Comparison of ENCODE assay signal across 29 cellular contexts in genomic region chr11:42521994-42522393, GRCh38.
A peak's percentile ranks its signal among the peaks of the same experiment; 100 is the strongest.
DNase-seq lines count a peak whose midpoint lies in the region; ATAC-seq and TF ChIP-seq lines count a peak whose summit lies in the region.
"Had no signal": no experiment of that assay in that cellular context is flagged by ENCODE, and none has a peak within 500 bp of the region (broad histone marks: within the 10 kb centered on the region; RNA-seq: fewer than 3 reads in every experiment).

No MANE protein-coding gene starts in this region.

- H3K27ac Mint-ChIP-seq in neural progenitor cell, result peak overlapping the region; percentile 90
- H3K27ac Mint-ChIP-seq: activated CD8-positive, alpha-beta memory T cell treated with anti-CD3 and anti-CD28 coated beads, Interleukin-2, amount 10 ng/mL, durations not matched to agents 7 days and 5 days; endodermal cell; naive thymus-derived CD8-positive, alpha-beta T cell; stimulated activated effector memory CD8-positive, alpha-beta T cell treated with anti-CD3 and anti-CD28 coated beads, Interleukin-12 subunit alpha, Interleukin-12 subunit beta, amount 100 ng/mL, for 72 hours had no signal

- in situ Hi-C loops in GM23248 (cut with MboI), result no loop called here

- BruUV-seq in PC-3 (replicated peaks; lab: Mats Ljungman, UMichigan), result no TSS peak

- intact Hi-C loops in PC-3 (cut with micrococcal nuclease) (loop anchor here (10.0 kb wide), 1 partner anchor 1057 kb away; no protein-coding TSS in a partner anchor), sciatic nerve (cut with DNase I) (no loop called here)

- H3K4me2 ChIP-seq in GM23248 (ENCODE audit: unreplicated experiment) (no peak overlapping the region), PC-3 (ENCODE audit: low read length) (0 out of 2 replicates have a peak overlapping the region, but pooled peaks have one; percentile 15), neural progenitor cell (no peak overlapping the region)

- 26 to 31% methylated on average over 4 of the region's 4 CpGs for WGBS in GM23248 (ENCODE audit: low coverage in 1 of 2, low lambda C conversion rate in 2 of 2, missing lambda C conversion rate in 2 of 2), 2 experiments

- H3K27me3 ChIP-seq in GM23248 (replicated peaks; ENCODE audit: insufficient read depth) (no peaks in the 10 kb centered on the region), PC-3 (ENCODE audit: low read length) (no peaks in the 10 kb centered on the region), neural progenitor cell (no peaks in the 10 kb centered on the region)
- H3K27me3 ChIP-seq: ascending aorta, SJCRH30, transverse colon had no signal

- H3K4me3 Mint-ChIP-seq in neural progenitor cell, result no peak overlapping the region
- H3K4me3 Mint-ChIP-seq: activated CD8-positive, alpha-beta memory T cell treated with anti-CD3 and anti-CD28 coated beads, Interleukin-2, amount 10 ng/mL, durations not matched to agents 7 days and 5 days; activated T-cell treated with anti-CD3 and anti-CD28 coated beads, Interleukin-2, amount 50 U/mL, for 4 hours; endodermal cell; naive thymus-derived CD8-positive, alpha-beta T cell; stimulated activated effector memory CD8-positive, alpha-beta T cell treated with anti-CD3 and anti-CD28 coated beads, Interleukin-12 subunit alpha, Interleukin-12 subunit beta, amount 100 ng/mL, for 72 hours had no signal

- H3K9me3 Mint-ChIP-seq in neural progenitor cell, result peaks cover 19% of the 10 kb centered on the region
- H3K9me3 Mint-ChIP-seq: activated T-cell treated with anti-CD3 and anti-CD28 coated beads, Interleukin-2, amount 50 U/mL, for 4 hours had no signal

- H3K9me2 ChIP-seq in GM23248 (ENCODE audit: insufficient read depth) (no peaks in the 10 kb centered on the region), PC-3 (replicated peaks; ENCODE audit: low read length) (no peaks in the 10 kb centered on the region)

- H3K79me2 ChIP-seq in GM23248 (ENCODE audit: insufficient read depth) (no peaks in the 10 kb centered on the region), PC-3 (ENCODE audit: low read length) (no peaks in the 10 kb centered on the region), neural progenitor cell (ENCODE audit: low read depth) (no peaks in the 10 kb centered on the region)

- no peak overlapping the region for H3K4me3 ChIP-seq in GM23248
- no peak overlapping the region for H3K4me3 ChIP-seq in PC-3 (ENCODE audit: low read length)
- H3K4me3 ChIP-seq in fibroblast of mammary gland (ENCODE audit: control insufficient read depth, low read depth, low read length), result no peak overlapping the region
- no peak overlapping the region for H3K4me3 ChIP-seq in neural progenitor cell
- H3K4me3 ChIP-seq: ascending aorta, heart left ventricle, psoas muscle, SJCRH30, transverse colon had no signal

- peaks cover 38% of the 10 kb centered on the region for H3K4me1 Mint-ChIP-seq in neural progenitor cell
- H3K4me1 Mint-ChIP-seq: activated CD8-positive, alpha-beta memory T cell treated with anti-CD3 and anti-CD28 coated beads, Interleukin-2, amount 10 ng/mL, durations not matched to agents 7 days and 5 days; naive thymus-derived CD8-positive, alpha-beta T cell; stimulated activated effector memory CD8-positive, alpha-beta T cell treated with anti-CD3 and anti-CD28 coated beads, Interleukin-12 subunit alpha, Interleukin-12 subunit beta, amount 100 ng/mL, for 72 hours had no signal

- H3K4me1 ChIP-seq in GM23248 (ENCODE audit: insufficient read depth) (no peaks in the 10 kb centered on the region), PC-3 (ENCODE audit: insufficient read depth, low read length) (peaks cover 11% of the 10 kb centered on the region), neural progenitor cell (peaks cover 22% of the 10 kb centered on the region)
- H3K4me1 ChIP-seq: ascending aorta, heart left ventricle, psoas muscle, SJCRH30, transverse colon had no signal

- H3F3A ChIP-seq in GM23248 (ENCODE audit: insufficient read depth) (no peaks in the 10 kb centered on the region), PC-3 (ENCODE audit: low read length, unreplicated experiment) (no peaks in the 10 kb centered on the region), neural progenitor cell (ENCODE audit: low read depth) (peaks cover 13% of the 10 kb centered on the region)

- CTCF ChIA-PET in PC-3 (lab: Charles Lee), result no interaction called here

- DNase-seq in GM23248 (peak; percentile 17), PC-3 (peak; percentile 78), fibroblast of mammary gland (ENCODE audit: low read depth) (peak; percentile 68), neural progenitor cell (ENCODE audit: low spot score) (peak; percentile 13), sciatic nerve (ENCODE audit: low spot score) (no peak), activated gamma-delta T cell treated with Interleukin-2 at 50 U/mL for 16 hours (no peak), DMS153 treated with DMSO at 0.1 percent for 48 hours (lab: John Stamatoyannopoulos, UW; ENCODE audit: unreplicated experiment) (no peak)
- DNase-seq: activated CD4-positive, alpha-beta T cell treated with anti-CD3 and anti-CD28 coated beads, Interleukin-2, amount 50 U/mL, for 4 hours; activated CD8-positive, alpha-beta memory T cell treated with anti-CD3 and anti-CD28 coated beads, Interleukin-2, amount 10 ng/mL, durations not matched to agents 7 days and 5 days; activated T-cell treated with anti-CD3 and anti-CD28 coated beads, Interleukin-2, amount 50 U/mL, for 4 hours; dermis blood vessel endothelial cell; endodermal cell; foreskin melanocyte; GOT3; heart left ventricle; KBM-7; naive thymus-derived CD8-positive, alpha-beta T cell; NCI-H1417 treated with DMSO at 0.1 percent for 48 hours; NCI-H2081; NCI-H226; occipital lobe; psoas muscle; RPMI8226; SJCRH30; T-helper 1 cell; transverse colon had no signal

- H3K27me3 Mint-ChIP-seq in neural progenitor cell (ENCODE audit: insufficient read depth, low read depth), result no peaks in the 10 kb centered on the region
- H3K27me3 Mint-ChIP-seq: activated CD8-positive, alpha-beta memory T cell treated with anti-CD3 and anti-CD28 coated beads, Interleukin-2, amount 10 ng/mL, durations not matched to agents 7 days and 5 days had no signal

- TF ChIP-seq CTCF in PC-3 (conservative IDR thresholded peaks at IDR 0.05; ENCODE audit: low read depth, low read length) (no peak), fibroblast of mammary gland (conservative IDR thresholded peaks at IDR 0.05; ENCODE audit: control insufficient read depth, insufficient read depth, low read depth, low read length) (no peak), neural progenitor cell (IDR thresholded peaks at IDR 0.05) (no peak)

- H3K9ac ChIP-seq in GM23248 (no peak overlapping the region), PC-3 (ENCODE audit: low read length) (peak overlapping the region; percentile 49; the same call in 1 of the 2 replicates), neural progenitor cell (no peak overlapping the region)

- H3K9me3 ChIP-seq in GM23248 (ENCODE audit: low read depth), result no peaks in the 10 kb centered on the region
- H3K9me3 ChIP-seq in PC-3 (ENCODE audit: low read length), result no peaks in the 10 kb centered on the region
- H3K9me3 ChIP-seq in neural progenitor cell (ENCODE audit: low read depth), result no peaks in the 10 kb centered on the region
- H3K9me3 ChIP-seq: ascending aorta, heart left ventricle, psoas muscle, SJCRH30, transverse colon had no signal

- H2AFZ ChIP-seq in GM23248, result no peak overlapping the region
- H2AFZ ChIP-seq in PC-3 (ENCODE audit: low read length), result no peak overlapping the region
- no peak overlapping the region for H2AFZ ChIP-seq in neural progenitor cell (replicated peaks)

- no peaks in the 10 kb centered on the region for H3K36me3 Mint-ChIP-seq in neural progenitor cell
- H3K36me3 Mint-ChIP-seq: activated CD8-positive, alpha-beta memory T cell treated with anti-CD3 and anti-CD28 coated beads, Interleukin-2, amount 10 ng/mL, durations not matched to agents 7 days and 5 days; naive thymus-derived CD8-positive, alpha-beta T cell; stimulated activated effector memory CD8-positive, alpha-beta T cell treated with anti-CD3 and anti-CD28 coated beads, Interleukin-12 subunit alpha, Interleukin-12 subunit beta, amount 100 ng/mL, for 72 hours had no signal

- H4K20me1 ChIP-seq in GM23248 (ENCODE audit: insufficient read depth) (no peaks in the 10 kb centered on the region), PC-3 (ENCODE audit: low read length) (no peaks in the 10 kb centered on the region), neural progenitor cell (ENCODE audit: low read depth) (no peaks in the 10 kb centered on the region)

- H3K36me3 ChIP-seq in GM23248 (ENCODE audit: low read depth) (no peaks in the 10 kb centered on the region), PC-3 (ENCODE audit: low read depth, low read length) (no peaks in the 10 kb centered on the region), neural progenitor cell (no peaks in the 10 kb centered on the region)
- H3K36me3 ChIP-seq: ascending aorta, heart left ventricle, SJCRH30, transverse colon had no signal

- no peak for ATAC-seq in PC-3
- ATAC-seq in sciatic nerve, result no peak
- ATAC-seq: activated CD8-positive, alpha-beta memory T cell treated with anti-CD3 and anti-CD28 coated beads, Interleukin-2, amount 10 ng/mL, durations not matched to agents 7 days and 5 days; activated T-cell treated with anti-CD3 and anti-CD28 coated beads, Interleukin-2, amount 50 U/mL, for 4 hours; heart left ventricle; naive thymus-derived CD8-positive, alpha-beta T cell; psoas muscle; stimulated activated effector memory CD8-positive, alpha-beta T cell treated with anti-CD3 and anti-CD28 coated beads, Interleukin-12 subunit alpha, Interleukin-12 subunit beta, amount 100 ng/mL, for 72 hours had no signal

- POLR2A ChIA-PET in PC-3 (lab: Charles Lee; ENCODE audit: unreplicated experiment), result no interaction called here

- H3K27ac ChIP-seq in GM23248, result no peak overlapping the region
- peak overlapping the region; percentile 87 for H3K27ac ChIP-seq in PC-3 (ENCODE audit: low read length)
- H3K27ac ChIP-seq in neural progenitor cell, result no peak overlapping the region
- H3K27ac ChIP-seq: ascending aorta, C4-2B, heart left ventricle, psoas muscle, SJCRH30, transverse colon had no signal

Comparison
In these comparisons a context has a peak if more than half of its experiments do, and no peak if none do; other contexts are left out.
1. DNase-seq: peak in GM23248 (single experiment), PC-3 (single experiment), fibroblast of mammary gland (single experiment) and neural progenitor cell (single experiment); none in sciatic nerve (single experiment), activated gamma-delta T cell treated with Interleukin-2 at 50 U/mL for 16 hours (single experiment) and DMS153 treated with DMSO at 0.1 percent for 48 hours (single experiment).